Comparison of ENCODE assay signal across 9 cellular contexts in genomic region chr13:24270639-24271131, GRCh38. TPM values are rescaled to one million over a fixed set of nuclear protein-coding genes. Genes with fewer than 3 reads are reported as not detected.
DNase-seq lines count a peak whose midpoint lies in the region; ATAC-seq and TF ChIP-seq lines count a peak whose summit lies in the region.
"Had no signal": no experiment of that assay in that cellular context is flagged by ENCODE, and none has a peak within 500 bp of the region (broad histone marks: within the 10 kb centered on the region; RNA-seq: fewer than 3 reads in every experiment).

No MANE protein-coding gene starts in this region.

- no peaks in the 10 kb centered on the region for H3K27me3 Mint-ChIP-seq in activated CD8-positive, alpha-beta memory T cell treated with anti-CD3 and anti-CD28 coated beads, Interleukin-2, amount 10 ng/mL, durations not matched to agents 7 days and 5 days
- H3K27me3 Mint-ChIP-seq in naive thymus-derived CD8-positive, alpha-beta T cell, result peaks cover 0 to 2% (median 0%) of the 10 kb centered on the region in 5 donors

- POLR2A ChIA-PET in naive thymus-derived CD8-positive, alpha-beta T cell (lab: Charles Lee), result interaction anchor here (0.7 to 24.5 kb wide), 4 partner anchors 11 to 242 kb away, joined by 3 to 661 read pairs (median 4); partner anchors contain the start of gene PARP4

- peak overlapping the region; percentile 77 for H3K4me3 Mint-ChIP-seq in activated CD8-positive, alpha-beta memory T cell treated with anti-CD3 and anti-CD28 coated beads, Interleukin-2, amount 10 ng/mL, durations not matched to agents 7 days and 5 days
- H3K4me3 Mint-ChIP-seq in naive thymus-derived CD8-positive, alpha-beta T cell, result peak overlapping the region; percentile 81 to 99 (median 96)

- H3K9me3 Mint-ChIP-seq in activated CD8-positive, alpha-beta memory T cell treated with anti-CD3 and anti-CD28 coated beads, Interleukin-2, amount 10 ng/mL, durations not matched to agents 7 days and 5 days (ENCODE audit: low read depth), result no peaks in the 10 kb centered on the region
- peaks cover 0 to 2% (median 0%) of the 10 kb centered on the region in 9 donors for H3K9me3 Mint-ChIP-seq in naive thymus-derived CD8-positive, alpha-beta T cell

- peak overlapping the region; percentile 8; the same call in 1 of the 2 replicates for H2AFZ ChIP-seq in KMS-11 (ENCODE audit: low read depth)

- H3K4me1 ChIP-seq in KMS-11 (ENCODE audit: low read depth, poor library complexity, severe bottlenecking) (peaks cover 30% of the 10 kb centered on the region), esophagus muscularis mucosa (peaks cover 32 to 58% (median 50%) of the 10 kb centered on the region in 4 donors), upper lobe of right lung (peaks cover 61% of the 10 kb centered on the region)

- H3K36me3 Mint-ChIP-seq in activated CD8-positive, alpha-beta memory T cell treated with anti-CD3 and anti-CD28 coated beads, Interleukin-2, amount 10 ng/mL, durations not matched to agents 7 days and 5 days, result peaks cover 21% of the 10 kb centered on the region
- peaks cover 0 to 8% (median 4%) of the 10 kb centered on the region in 3 donors for H3K36me3 Mint-ChIP-seq in naive thymus-derived CD8-positive, alpha-beta T cell

- H3K27ac Mint-ChIP-seq in activated CD8-positive, alpha-beta memory T cell treated with anti-CD3 and anti-CD28 coated beads, Interleukin-2, amount 10 ng/mL, durations not matched to agents 7 days and 5 days, result peak overlapping the region; percentile 94
- peak overlapping the region; percentile 97 to 100 (median 99) for H3K27ac Mint-ChIP-seq in naive thymus-derived CD8-positive, alpha-beta T cell

- TF ChIP-seq POLR2A in esophagus muscularis mucosa (IDR thresholded peaks at IDR 0.05; ENCODE audit: low read depth), result no peak

- whole genome bisulfite sequencing in esophagus muscularis mucosa, result 10% methylated on average over 10 of the region's 10 CpGs

- H3K9me3 ChIP-seq in esophagus muscularis mucosa (no peaks in the 10 kb centered on the region), upper lobe of right lung (no peaks in the 10 kb centered on the region)

- ATAC-seq in GM21717 (IDR thresholded peaks at IDR 0.05; ENCODE audit: unreplicated experiment), result peak; percentile 54
- peak; percentile 59 for ATAC-seq in activated CD8-positive, alpha-beta memory T cell treated with anti-CD3 and anti-CD28 coated beads, Interleukin-2, amount 10 ng/mL, durations not matched to agents 7 days and 5 days
- peak; percentile 26 to 29 for ATAC-seq in naive thymus-derived CD8-positive, alpha-beta T cell
- peak; percentile 81 for ATAC-seq in upper lobe of right lung

- H3K27me3 ChIP-seq in KMS-11 (ENCODE audit: insufficient read depth, low read depth) (no peaks in the 10 kb centered on the region), esophagus muscularis mucosa (no peaks in the 10 kb centered on the region), upper lobe of right lung (no peaks in the 10 kb centered on the region)

- no peaks in the 10 kb centered on the region for H3K79me2 ChIP-seq in KMS-11 (ENCODE audit: insufficient read depth, low read depth)

- peak overlapping the region; percentile 16; the same call in 1 of the 2 replicates for H3K9ac ChIP-seq in KMS-11

- DNase-seq in GM03348 (ENCODE audit: low spot score) (peak; percentile 69), esophagus muscularis mucosa (ENCODE audit: extremely low spot score) (no peak), upper lobe of right lung (peak; percentile 85), NCI-H2029 (lab: John Stamatoyannopoulos, UW) (no peak)
- DNase-seq in activated CD8-positive, alpha-beta memory T cell treated with anti-CD3 and anti-CD28 coated beads, Interleukin-2, amount 10 ng/mL, durations not matched to agents 7 days and 5 days, result peak; percentile 83
- peak in 9 of 10 donors; percentile 38 to 79 (median 52) for DNase-seq in naive thymus-derived CD8-positive, alpha-beta T cell

- CTCF ChIA-PET in activated CD8-positive, alpha-beta memory T cell treated with anti-CD3 and anti-CD28 coated beads, Interleukin-2, amount 10 ng/mL, durations not matched to agents 7 days and 5 days (lab: Charles Lee), result interaction anchor here (1.1 to 3.1 kb wide), 8 partner anchors 9 to 46 kb away, joined by 4 to 9 read pairs (median 6); no protein-coding TSS in a partner anchor

- TF ChIP-seq CTCF in KMS-11 (conservative IDR thresholded peaks at IDR 0.05; ENCODE audit: low read depth, low read length) (no peak), esophagus muscularis mucosa (IDR thresholded peaks at IDR 0.05) (peak; percentile 18 to 54 (median 39)), upper lobe of right lung (IDR thresholded peaks at IDR 0.05) (no peak)

- no peak for TF ChIP-seq EP300 in esophagus muscularis mucosa (IDR thresholded peaks at IDR 0.05)

- H3K36me3 ChIP-seq in KMS-11 (ENCODE audit: insufficient read depth) (no peaks in the 10 kb centered on the region), esophagus muscularis mucosa (no peaks in the 10 kb centered on the region), upper lobe of right lung (no peaks in the 10 kb centered on the region)

- peaks cover 88% of the 10 kb centered on the region for H3K4me1 Mint-ChIP-seq in activated CD8-positive, alpha-beta memory T cell treated with anti-CD3 and anti-CD28 coated beads, Interleukin-2, amount 10 ng/mL, durations not matched to agents 7 days and 5 days
- peaks cover 50 to 96% (median 88%) of the 10 kb centered on the region in 4 donors for H3K4me1 Mint-ChIP-seq in naive thymus-derived CD8-positive, alpha-beta T cell

- H3K4me2 ChIP-seq in KMS-11, result peak overlapping the region; percentile 29; the same call in 1 of the 2 replicates

- peak overlapping the region; percentile 48; the same call in 1 of the 2 replicates for H3K27ac ChIP-seq in KMS-11
- peak overlapping the region; percentile 79 to 86 (median 83) for H3K27ac ChIP-seq in esophagus muscularis mucosa (replicated peaks in 1 of 4)
- peak overlapping the region; percentile 94 for H3K27ac ChIP-seq in upper lobe of right lung

- H3K4me3 ChIP-seq in KMS-11 (IDR thresholded peaks at IDR 0.05; ENCODE audit: insufficient read depth, low read depth, low read length) (no peak overlapping the region), esophagus muscularis mucosa (peak overlapping the region; percentile 46 to 55 (median 50)), upper lobe of right lung (peak overlapping the region; percentile 54)

- intact Hi-C loops in esophagus muscularis mucosa (cut with DNase I), result no loop called here
- intact Hi-C loops in upper lobe of right lung (cut with DNase I), result no loop called here

- H4K20me1 ChIP-seq in KMS-11 (ENCODE audit: insufficient read depth), result no peaks in the 10 kb centered on the region

RNA-seq across cellular contexts. Expression of gene C1QTNF9, which starts 38.7 kb away (rescaled TPM):
- not detected for total RNA-seq in activated CD8-positive, alpha-beta memory T cell treated with anti-CD3 and anti-CD28 coated beads, Interleukin-2, amount 10 ng/mL, durations not matched to agents 7 days and 5 days
- total RNA-seq in esophagus muscularis mucosa, result 1 to 10 TPM in 1 of 4 donors, under 1 TPM in 3; 0.32 to 2.0 (median 0.91) TPM
- total RNA-seq in naive thymus-derived CD8-positive, alpha-beta T cell, result under 1 TPM; 0.26 to 0.33 TPM
- not detected for polyA plus RNA-seq in naive thymus-derived CD8-positive, alpha-beta T cell
- total RNA-seq in upper lobe of right lung, result not detected
- total RNA-seq: activated CD8-positive, alpha-beta memory T cell treated with anti-CD3 and anti-CD28 coated beads for 36 hours had no signal

Comparison
In these comparisons a context has a peak if more than half of its experiments do, and no peak if none do; other contexts are left out.
1. DNase-seq: peak in GM03348 (single experiment), activated CD8-positive, alpha-beta memory T cell treated with anti-CD3 and anti-CD28 coated beads, Interleukin-2, amount 10 ng/mL, durations not matched to agents 7 days and 5 days (single experiment), naive thymus-derived CD8-positive, alpha-beta T cell (9 of 10) and upper lobe of right lung (single experiment); none in esophagus muscularis mucosa (single experiment) and NCI-H2029 (single experiment).
2. ATAC-seq: peak in every context shown above with its lines; median percentile 81 in upper lobe of right lung; 59 in activated CD8-positive, alpha-beta memory T cell treated with anti-CD3 and anti-CD28 coated beads, Interleukin-2, amount 10 ng/mL, durations not matched to agents 7 days and 5 days; 54 in GM21717; 28 in naive thymus-derived CD8-positive, alpha-beta T cell.
3. CTCF ChIP-seq: peak in esophagus muscularis mucosa (3 of 3); none in KMS-11 (single experiment) and upper lobe of right lung (single experiment).
4. Peak in every context shown above with its lines, with median percentiles within 50 percentile points of each other: H3K27ac ChIP-seq.